In the genomic region with DNA sequence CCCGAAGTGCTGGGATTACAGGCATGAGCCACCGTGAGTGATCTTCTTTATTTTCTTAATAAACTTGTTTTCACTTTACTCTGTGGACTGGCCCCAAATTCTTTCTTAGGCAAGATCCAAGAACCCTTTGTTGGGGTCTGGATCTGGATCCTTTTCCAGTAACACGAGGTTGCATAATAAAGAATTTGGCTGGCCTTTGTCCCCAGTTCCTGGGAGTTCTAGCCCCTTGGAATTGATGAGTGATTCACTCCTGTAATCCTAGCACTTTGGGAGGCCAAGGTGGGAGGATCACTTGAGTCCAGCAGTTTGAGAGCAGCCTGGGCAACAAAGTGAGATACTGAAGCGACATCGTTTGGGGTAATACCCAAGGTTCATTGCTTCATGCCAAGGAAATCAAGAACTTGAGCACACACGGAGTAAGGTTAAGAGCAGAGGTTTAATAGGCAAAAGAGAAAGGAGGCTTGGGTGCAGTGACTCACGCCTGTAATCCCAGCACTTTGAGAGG, we compare ENCODE assay signal across 28 cellular contexts. TPM values are rescaled to one million over a fixed set of nuclear protein-coding genes. Genes with fewer than 3 reads are reported as not detected.
DNase-seq lines count a peak whose midpoint lies in the region; TF ChIP-seq lines count a peak whose summit lies in the region.
"Had no signal": no experiment of that assay in that cellular context is flagged by ENCODE, and none has a peak within 500 bp of the region (broad histone marks: within the 10 kb centered on the region; RNA-seq: fewer than 3 reads in every experiment).

No MANE protein-coding gene starts in this region.

- H3K36me3 ChIP-seq in HUES48 (ENCODE audit: control insufficient read depth, insufficient read depth, low read length), result peaks cover 51% of the 10 kb centered on the region
- peaks cover 7% of the 10 kb centered on the region for H3K36me3 ChIP-seq in neural progenitor cell
- peaks cover 36% of the 10 kb centered on the region for H3K36me3 ChIP-seq in HAP-1 (replicated peaks)
- peaks cover 3 to 61% (median 30%) of the 10 kb centered on the region in 6 donors for H3K36me3 ChIP-seq in spleen
- peaks cover 35% of the 10 kb centered on the region for H3K36me3 ChIP-seq in suprapubic skin

- no peak overlapping the region for H3K4me3 Mint-ChIP-seq in activated T-cell treated with anti-CD3 and anti-CD28 coated beads, Interleukin-2, amount 50 U/mL, for 24 hours
- H3K4me3 Mint-ChIP-seq in endothelial cell (ENCODE audit: unreplicated experiment) (peak overlapping the region; percentile 66), neural progenitor cell (peak overlapping the region; percentile 62)

- TF ChIP-seq POLR2A in spleen (IDR thresholded peaks at IDR 0.05), result no peak
- TF ChIP-seq POLR2A in suprapubic skin (IDR thresholded peaks at IDR 0.05), result no peak

- peak overlapping the region; percentile 17 for H3K27ac ChIP-seq in HUES48 (ENCODE audit: low read depth, low read length)
- no peak overlapping the region for H3K27ac ChIP-seq in neural progenitor cell
- no peak overlapping the region for H3K27ac ChIP-seq in spleen
- H3K27ac ChIP-seq in suprapubic skin, result no peak overlapping the region
- H3K27ac ChIP-seq: gastroesophageal sphincter, lower lobe of right lung, pancreas, right atrium auricular region, tibial artery had no signal

- in situ Hi-C loops in HAP-1 (cut with MboI; ENCODE audit: low sequenced_read_pairs), result no loop called here

- TF ChIP-seq CTCF in endothelial cell (IDR thresholded peaks at IDR 0.05; ENCODE audit: unreplicated experiment) (no peak), neural progenitor cell (IDR thresholded peaks at IDR 0.05) (no peak), spleen (IDR thresholded peaks at IDR 0.05 in 8 of 11, conservative IDR thresholded peaks at IDR 0.05 in 3 of 11) (no peak), suprapubic skin (IDR thresholded peaks at IDR 0.05) (no peak)

- no peaks in the 10 kb centered on the region for H3K27me3 Mint-ChIP-seq in activated T-cell treated with anti-CD3 and anti-CD28 coated beads, Interleukin-2, amount 50 U/mL, for 24 hours
- H3K27me3 Mint-ChIP-seq in endothelial cell (ENCODE audit: unreplicated experiment), result peaks cover 6% of the 10 kb centered on the region
- H3K27me3 Mint-ChIP-seq in neural progenitor cell (ENCODE audit: insufficient read depth, low read depth), result peaks cover 2% of the 10 kb centered on the region

- no peak overlapping the region for H3K4me2 ChIP-seq in neural progenitor cell
- H3K4me2 ChIP-seq: hepatocyte had no signal

- H3K4me1 ChIP-seq in HUES48 (ENCODE audit: control insufficient read depth, insufficient read depth, low read length), result peaks cover 5% of the 10 kb centered on the region
- H3K4me1 ChIP-seq in neural progenitor cell, result peaks cover 14% of the 10 kb centered on the region
- H3K4me1 ChIP-seq in HAP-1, result peaks cover 4% of the 10 kb centered on the region
- peaks cover 11 to 33% (median 30%) of the 10 kb centered on the region in 6 donors for H3K4me1 ChIP-seq in spleen
- peaks cover 21% of the 10 kb centered on the region for H3K4me1 ChIP-seq in suprapubic skin

- 89 to 95% (median 93%) methylated on average over 7 of the region's 7 CpGs for WGBS in spleen, 5 donors
- WGBS in suprapubic skin, result 84% methylated on average over 7 of the region's 7 CpGs

- H4K20me1 ChIP-seq in neural progenitor cell (ENCODE audit: low read depth), result peaks cover 27% of the 10 kb centered on the region

- peaks cover 89% of the 10 kb centered on the region for H3K36me3 Mint-ChIP-seq in activated T-cell treated with anti-CD3 and anti-CD28 coated beads, Interleukin-2, amount 50 U/mL, for 24 hours (ENCODE audit: low read depth)
- peaks cover 15% of the 10 kb centered on the region for H3K36me3 Mint-ChIP-seq in endothelial cell (ENCODE audit: low read depth, unreplicated experiment)
- H3K36me3 Mint-ChIP-seq in neural progenitor cell, result peaks cover 15% of the 10 kb centered on the region

- intact Hi-C loops in spleen (cut with DNase I; ENCODE audit: low total_unique reads), result no loop called here

- no peak for TF ChIP-seq EP300 in suprapubic skin (IDR thresholded peaks at IDR 0.05)

- peak overlapping the region; percentile 0 for H3K27ac Mint-ChIP-seq in activated T-cell treated with anti-CD3 and anti-CD28 coated beads, Interleukin-2, amount 50 U/mL, for 24 hours
- no peak overlapping the region for H3K27ac Mint-ChIP-seq in endothelial cell (ENCODE audit: unreplicated experiment)
- no peak overlapping the region for H3K27ac Mint-ChIP-seq in neural progenitor cell

- H3K79me2 ChIP-seq in neural progenitor cell (ENCODE audit: low read depth), result peaks cover 29% of the 10 kb centered on the region

- H3K9ac ChIP-seq in HUES48 (ENCODE audit: low read depth, low read length), result no peak overlapping the region
- no peak overlapping the region for H3K9ac ChIP-seq in neural progenitor cell

- H3K27me3 ChIP-seq in HUES48 (ENCODE audit: control insufficient read depth, insufficient read depth, low read length), result no peaks in the 10 kb centered on the region
- H3K27me3 ChIP-seq in neural progenitor cell, result no peaks in the 10 kb centered on the region
- H3K27me3 ChIP-seq in HAP-1 (ENCODE audit: low read depth), result no peaks in the 10 kb centered on the region
- no peaks in the 10 kb centered on the region for H3K27me3 ChIP-seq in spleen (replicated peaks in 1 of 7)
- no peaks in the 10 kb centered on the region for H3K27me3 ChIP-seq in suprapubic skin
- H3K27me3 ChIP-seq: gastroesophageal sphincter, hepatocyte, pancreas, right atrium auricular region, tibial artery had no signal

- H3F3A ChIP-seq in neural progenitor cell (ENCODE audit: low read depth), result peaks cover 39% of the 10 kb centered on the region

- H2AFZ ChIP-seq in neural progenitor cell (replicated peaks), result no peak overlapping the region
- H2AFZ ChIP-seq: hepatocyte had no signal

- H3K4me3 ChIP-seq in HUES48 (ENCODE audit: low read depth, low read length) (no peak overlapping the region), neural progenitor cell (no peak overlapping the region), HAP-1 (no peak overlapping the region), spleen (no peak overlapping the region), suprapubic skin (no peak overlapping the region)
- H3K4me3 ChIP-seq: gastroesophageal sphincter, hepatocyte, lower lobe of right lung, pancreas, right atrium auricular region, tibial artery had no signal

- H3K9me3 Mint-ChIP-seq in activated T-cell treated with anti-CD3 and anti-CD28 coated beads, Interleukin-2, amount 50 U/mL, for 24 hours, result no peaks in the 10 kb centered on the region
- H3K9me3 Mint-ChIP-seq in endothelial cell (ENCODE audit: unreplicated experiment) (no peaks in the 10 kb centered on the region), neural progenitor cell (no peaks in the 10 kb centered on the region)
- H3K9me3 Mint-ChIP-seq: CD4-positive, CD25-positive, alpha-beta regulatory T cell had no signal

- DNase-seq in activated T-cell treated with anti-CD3 and anti-CD28 coated beads, Interleukin-2, amount 50 U/mL, for 24 hours, result no peak
- DNase-seq in activated T-cell treated with anti-CD3 and anti-CD28 coated beads, Interleukin-2, amount 50 U/mL, for 48 hours, result no peak
- DNase-seq in endothelial cell (ENCODE audit: low spot score) (no peak), neural progenitor cell (ENCODE audit: low spot score) (no peak), HAP-1 (ENCODE audit: low spot score in 2 of 2) (no peak), spleen (no peak), suprapubic skin (ENCODE audit: low spot score in 2 of 2) (no peak)
- DNase-seq: activated CD4-positive, alpha-beta T cell treated with anti-CD3 and anti-CD28 coated beads for 1 hour; activated gamma-delta T cell treated with Interleukin-2 at 50 U/mL for 16 hours; activated T-cell treated with anti-CD3 and anti-CD28 coated beads, Interleukin-2, amount 50 U/mL, for 1 hour; amniotic stem cell; CD4-positive, CD25-positive, alpha-beta regulatory T cell; DMS 273 treated with DMSO at 0.1 percent for 48 hours; EL; Kasumi-1; lower lobe of right lung; NCI-H1417; NCI-H2029; NCI-H524 treated with DMSO at 0.1 percent for 48 hours; OCI-M1; pancreas; stimulated activated CD4-positive, alpha-beta T cell treated with anti-CD3 and anti-CD28 coated beads, Interleukin-2, amount 100 ng/mL, for 24 hours; T-helper 2 cell; tibial artery had no signal

- H3K4me1 Mint-ChIP-seq in activated T-cell treated with anti-CD3 and anti-CD28 coated beads, Interleukin-2, amount 50 U/mL, for 24 hours (ENCODE audit: low read depth), result peaks cover 33% of the 10 kb centered on the region
- H3K4me1 Mint-ChIP-seq in endothelial cell (ENCODE audit: unreplicated experiment), result peaks cover 21% of the 10 kb centered on the region
- peaks cover 18% of the 10 kb centered on the region for H3K4me1 Mint-ChIP-seq in neural progenitor cell

- H3K9me3 ChIP-seq in HUES48 (ENCODE audit: control insufficient read depth, insufficient read depth, low read length) (no peaks in the 10 kb centered on the region), neural progenitor cell (ENCODE audit: low read depth) (no peaks in the 10 kb centered on the region), HAP-1 (no peaks in the 10 kb centered on the region), spleen (no peaks in the 10 kb centered on the region), suprapubic skin (no peaks in the 10 kb centered on the region)
- H3K9me3 ChIP-seq: gastroesophageal sphincter, lower lobe of right lung, pancreas, right atrium auricular region, tibial artery had no signal

RNA-seq across cellular contexts. Expression of a gene that starts 2.2 kb away (rescaled TPM):
- 105 TPM for total RNA-seq in endothelial cell (ENCODE audit: unreplicated experiment)
- total RNA-seq in neural progenitor cell (ENCODE audit: low replicate concordance), result 154 and 212 TPM in 2 replicates
- total RNA-seq in spleen, result 10 to 100 TPM; 59.6 to 79.9 (median 68.9) TPM
- polyA plus RNA-seq in spleen, result 10 to 100 TPM; 46.6 to 56.8 (median 47.6) TPM
- total RNA-seq in suprapubic skin, result 100 to 1,000 TPM; 101 to 116 (median 111) TPM

RNA-seq across cellular contexts. Expression of a gene that starts 30.2 kb away (rescaled TPM):
- total RNA-seq in endothelial cell (ENCODE audit: unreplicated experiment), result 52.2 TPM
- 90.4 and 107 TPM in 2 replicates for total RNA-seq in neural progenitor cell (ENCODE audit: low replicate concordance)
- total RNA-seq in spleen, result 10 to 100 TPM; 24.7 to 58.8 (median 52.4) TPM
- 100 to 1,000 TPM in 1 of 3 donors, 10 to 100 TPM in 2; 74.9 to 107 (median 87.7) TPM for polyA plus RNA-seq in spleen
- total RNA-seq in suprapubic skin, result 10 to 100 TPM; 35.2 to 75.9 (median 51.2) TPM
